In the genomic region with DNA sequence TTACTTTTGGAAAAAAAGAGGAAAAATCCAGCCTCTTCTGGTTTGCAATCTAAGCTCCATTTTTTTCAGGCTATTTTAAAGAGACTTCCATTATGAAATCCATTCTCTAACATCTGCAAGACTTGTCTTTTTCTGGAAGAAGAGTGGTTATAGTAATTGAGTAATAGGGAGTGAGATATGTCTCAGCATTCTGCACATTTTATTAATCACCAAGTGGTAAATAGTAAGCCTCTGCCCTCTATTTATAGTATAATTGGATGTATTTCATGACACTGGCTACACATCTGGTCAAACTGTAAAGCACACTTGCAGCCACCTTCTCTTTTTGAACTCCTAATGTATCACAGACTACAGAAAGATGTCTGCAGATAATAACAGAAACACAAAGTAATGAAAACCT, we compare ENCODE assay signal across 11 cellular contexts.
"Had no signal": no experiment of that assay in that cellular context is flagged by ENCODE, and none has a peak within 500 bp of the region (broad histone marks: within the 10 kb centered on the region; RNA-seq: fewer than 3 reads in every experiment).

No MANE protein-coding gene starts in this region.

- H3K9me3 ChIP-seq: breast epithelium, esophagus squamous epithelium, gastroesophageal sphincter, left ventricle myocardium inferior, sigmoid colon had no signal

- H3K4me3 ChIP-seq: breast epithelium, esophagus squamous epithelium, gastroesophageal sphincter, left ventricle myocardium inferior, sigmoid colon had no signal

- H3K36me3 ChIP-seq: breast epithelium, esophagus squamous epithelium, gastroesophageal sphincter, left ventricle myocardium inferior, sigmoid colon had no signal

- H3K27ac ChIP-seq: breast epithelium, esophagus squamous epithelium, gastroesophageal sphincter, left ventricle myocardium inferior, sigmoid colon had no signal

- H3K4me1 ChIP-seq: gastroesophageal sphincter, sigmoid colon had no signal

- H3K27me3 ChIP-seq: breast epithelium, esophagus squamous epithelium, gastroesophageal sphincter, sigmoid colon had no signal

- DNase-seq: activated CD4-positive, CD25-positive, alpha-beta regulatory T cell; esophagus squamous epithelium; islet precursor cell; left ventricle myocardium inferior; mesenchymal stem cell; sigmoid colon; stimulated activated CD4-positive, alpha-beta T cell treated with anti-CD3 and anti-CD28 coated beads, Interleukin-12 subunit alpha, Interleukin-12 subunit beta, amount 100 ng/mL, for 4 hours; stimulated activated naive CD8-positive, alpha-beta T cell treated with anti-CD3 and anti-CD28 coated beads, Interleukin-15, Interleukin-2, amounts not matched to agents 100 U/mL and 50 U/mL, for 24 hours; T-helper 2 cell had no signal
